39 cellular contexts compared by ENCODE assay signal in the genomic region with DNA sequence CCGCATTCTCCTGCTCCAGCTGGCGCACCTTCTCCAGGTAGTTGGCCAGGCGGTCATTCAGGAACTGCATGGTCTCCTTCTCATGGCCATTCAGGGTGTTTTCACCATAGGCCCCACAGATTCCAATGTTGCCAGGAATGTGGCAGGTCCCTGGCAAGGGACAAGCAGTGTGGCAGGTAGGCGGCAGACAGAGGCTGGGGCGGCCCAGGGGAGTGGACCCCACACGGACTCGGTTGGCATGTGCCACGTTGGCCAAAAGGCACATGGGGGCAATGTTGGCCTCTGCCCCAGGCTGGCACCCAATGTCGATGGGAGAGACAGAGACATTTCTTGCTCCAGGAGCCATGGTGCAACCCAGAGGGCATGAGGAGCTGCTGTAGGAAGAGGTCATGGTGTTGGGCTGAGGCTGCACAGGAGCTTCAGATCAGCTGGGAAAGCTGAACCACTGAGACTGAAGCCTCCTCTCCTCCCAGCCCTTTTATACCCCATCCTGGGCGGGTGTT. TPM values are rescaled to one million over a fixed set of nuclear protein-coding genes. Genes with fewer than 3 reads are reported as not detected.
"Had no signal": no experiment of that assay in that cellular context is flagged by ENCODE, and none has a peak within 500 bp of the region (broad histone marks: within the 10 kb centered on the region; RNA-seq: fewer than 3 reads in every experiment).

A gene (minus strand): TSS at position 453 of the 503 bp plus-strand sequence. CDS start 62 bp downstream, at position 391.

- DNase-seq: activated effector memory CD4-positive, alpha-beta T cell treated with anti-CD3 and anti-CD28 coated beads, Interleukin-2, amount 50 U/mL, for 16 hours; activated effector memory CD4-positive, alpha-beta T cell treated with Interleukin-2 at 50 U/mL for 16 hours; activated gamma-delta T cell; activated gamma-delta T cell treated with Interleukin-2 at 50 U/mL for 16 hours; activated naive CD4-positive, alpha-beta T cell; activated naive CD4-positive, alpha-beta T cell treated with anti-CD3 and anti-CD28 coated beads for 36 hours; activated naive CD4-positive, alpha-beta T cell treated with anti-CD3 and anti-CD28 coated beads, Interleukin-2, amount 10 ng/mL, durations not matched to agents 7 days and 5 days; activated naive CD4-positive, alpha-beta T cell treated with anti-CD3 and anti-CD28 coated beads, Interleukin-2, amount 50 U/mL, for 16 hours; activated naive CD4-positive, alpha-beta T cell treated with Interleukin-2 at 50 U/mL for 16 hours; activated naive CD8-positive, alpha-beta T cell treated with anti-CD3 and anti-CD28 coated beads for 36 hours; activated naive CD8-positive, alpha-beta T cell treated with anti-CD3 and anti-CD28 coated beads, Interleukin-2, amount 10 ng/mL, durations not matched to agents 7 days and 5 days; activated naive CD8-positive, alpha-beta T cell treated with anti-CD3 and anti-CD28 coated beads, Interleukin-2, amount 50 U/mL, for 24 hours; activated T-cell treated with anti-CD3 and anti-CD28 coated beads, Interleukin-2, amount 50 U/mL, for 4 hours; activated T-cell treated with anti-CD3 and anti-CD28 coated beads, Interleukin-2, amount 50 U/mL, for 48 hours; activated T-cell treated with anti-CD3 and anti-CD28 coated beads, Interleukin-2, amount 50 U/mL, for 72 hours; adrenal gland; amniotic stem cell; amygdala; anterior cingulate cortex; aorta; body of pancreas; brain microvascular endothelial cell; caudate nucleus; central memory CD4-positive, alpha-beta T cell; cerebellar nuclear complex had no signal

- H3K9me3 ChIP-seq: adrenal gland, ascending aorta, body of pancreas, breast epithelium had no signal

- FAIRE-seq: astrocyte, colon had no signal

- H3K27me3 ChIP-seq: adrenal gland, ascending aorta, body of pancreas, brain microvascular endothelial cell, breast epithelium had no signal

- H3K36me3 ChIP-seq: adrenal gland, ascending aorta, brain microvascular endothelial cell, breast epithelium, cardiac muscle cell had no signal

- H3K27ac ChIP-seq: adrenal gland, ascending aorta, body of pancreas, brain microvascular endothelial cell, breast epithelium, cardiac muscle cell had no signal

- ATAC-seq: activated naive CD4-positive, alpha-beta T cell treated with anti-CD3 and anti-CD28 coated beads, Interleukin-2, amount 50 U/mL, for 72 hours; activated naive CD8-positive, alpha-beta T cell treated with anti-CD3 and anti-CD28 coated beads, Interleukin-2, amount 50 U/mL, for 24 hours; activated T-cell treated with anti-CD3 and anti-CD28 coated beads, Interleukin-2, amount 50 U/mL, for 4 hours; activated T-cell treated with anti-CD3 and anti-CD28 coated beads, Interleukin-2, amount 50 U/mL, for 72 hours; activated T-helper 17 cell treated with anti-CD3 and anti-CD28 coated beads, Interleukin-2, amount 50 U/mL, for 72 hours; body of pancreas had no signal

- H3K4me1 ChIP-seq: adrenal gland, ascending aorta, body of pancreas, breast epithelium had no signal

- H3K4me3 ChIP-seq: adrenal gland, ascending aorta, body of pancreas, breast epithelium, cardiac muscle cell had no signal

RNA-seq across cellular contexts. Expression of the gene that starts here (rescaled TPM):
- total RNA-seq: activated naive CD4-positive, alpha-beta T cell treated with anti-CD3 and anti-CD28 coated beads for 36 hours; activated naive CD4-positive, alpha-beta T cell treated with anti-CD3 and anti-CD28 coated beads, Interleukin-2, amount 50 U/mL, for 72 hours; activated naive CD8-positive, alpha-beta T cell treated with anti-CD3 and anti-CD28 coated beads for 36 hours; activated naive CD8-positive, alpha-beta T cell treated with anti-CD3 and anti-CD28 coated beads, Interleukin-2, amount 10 ng/mL, durations not matched to agents 7 days and 5 days; activated T-cell treated with anti-CD3 and anti-CD28 coated beads, Interleukin-2, amount 50 U/mL, for 4 hours; activated T-cell treated with anti-CD3 and anti-CD28 coated beads, Interleukin-2, amount 50 U/mL, for 72 hours; activated T-helper 1 cell treated with anti-CD3 and anti-CD28 coated beads, Interleukin-12 subunit alpha, Interleukin-12 subunit beta, Interleukin-2, Interleukin-4 antibody, amounts not matched to agents 30 ng/mL and 10 ng/mL and 1 ng/mL, durations not matched to agents 14 hours and 24 hours and 36 hours; activated T-helper 17 cell treated with anti-CD3 and anti-CD28 coated beads, Interleukin-2, amount 50 U/mL, for 72 hours; activated T-helper 2 cell treated with anti-CD3 and anti-CD28 coated beads, Interferon-gamma antibody, Interleukin-2, Interleukin-4, amounts not matched to agents 10 μg/mL and 5 μg/mL and 100 μg/mL, durations not matched to agents 14 hours and 24 hours and 36 hours; adrenal gland; aorta; ascending aorta; astrocyte; body of pancreas; breast epithelium; bronchial epithelial cell; cardiac muscle cell; cardiac septum; cerebellum; chondrocyte had no signal
- polyA plus RNA-seq: adipose tissue, adrenal gland, aorta, cardiac muscle cell had no signal
